23 cellular contexts compared by ENCODE assay signal in the genomic region with DNA sequence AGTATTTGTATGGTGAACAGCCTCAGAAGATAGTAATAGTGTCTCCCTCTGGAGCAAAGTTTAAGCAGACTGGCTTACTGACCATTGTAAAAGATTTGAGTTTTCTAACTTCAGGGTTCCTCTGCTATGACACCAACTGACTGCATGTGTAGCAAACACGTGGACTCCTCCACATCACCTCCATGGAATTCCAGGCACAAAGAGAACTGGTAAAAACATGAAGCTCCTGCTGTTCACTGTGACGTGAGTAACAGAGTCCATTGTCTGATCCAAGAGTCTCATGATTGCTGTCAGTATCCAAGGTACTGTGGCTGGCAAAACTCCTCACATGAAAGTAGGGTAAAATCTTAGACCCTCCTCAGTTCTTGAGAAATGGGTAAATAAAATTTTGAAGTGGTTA.
DNase-seq lines count a peak whose midpoint lies in the region; ATAC-seq, FAIRE-seq and TF ChIP-seq lines count a peak whose summit lies in the region.
"Had no signal": no experiment of that assay in that cellular context is flagged by ENCODE, and none has a peak within 500 bp of the region (broad histone marks: within the 10 kb centered on the region; RNA-seq: fewer than 3 reads in every experiment).

No MANE protein-coding gene starts in this region.

- H4K20me1 ChIP-seq in mammary epithelial cell (ENCODE audit: insufficient read depth, low read length) (no peaks in the 10 kb centered on the region), keratinocyte (ENCODE audit: control insufficient read depth, extremely low read depth, insufficient read depth, low read length) (no peaks in the 10 kb centered on the region)

- intact Hi-C loops in mammary epithelial cell (cut with micrococcal nuclease) (no loop called here), left ventricle myocardium inferior (cut with micrococcal nuclease) (no loop called here)

- H3K27ac Mint-ChIP-seq in stimulated activated naive CD8-positive, alpha-beta T cell treated with anti-CD3 and anti-CD28 coated beads, Interleukin-15, amount 100 ng/mL, for 72 hours = no peak overlapping the region
- H3K27ac Mint-ChIP-seq: activated CD8-positive, alpha-beta T cell treated with anti-CD3 and anti-CD28 coated beads for 36 hours; activated naive CD4-positive, alpha-beta T cell treated with anti-CD3 and anti-CD28 coated beads, Interleukin-2, amount 50 U/mL, for 72 hours; brain; immature natural killer cell; naive thymus-derived CD4-positive, alpha-beta T cell had no signal

- H3K9me3 ChIP-seq in mammary epithelial cell (replicated peaks; ENCODE audit: insufficient read depth, low read length) = no peaks in the 10 kb centered on the region
- no peaks in the 10 kb centered on the region for H3K9me3 ChIP-seq in keratinocyte (ENCODE audit: control insufficient read depth, low read depth, low read length)
- H3K9me3 ChIP-seq in left ventricle myocardium inferior (replicated peaks) = no peaks in the 10 kb centered on the region
- H3K9me3 ChIP-seq: heart right ventricle had no signal

- TF ChIP-seq CTCF in AG10803 (conservative IDR thresholded peaks at IDR 0.05; ENCODE audit: low read length) (no peak), mammary epithelial cell (conservative IDR thresholded peaks at IDR 0.05 in 1 of 2, IDR thresholded peaks at IDR 0.05 in 1 of 2; ENCODE audit: extremely low read depth in 1 of 2, insufficient read depth in 1 of 2, low read depth in 1 of 2, low read length in 2 of 2) (no peak), keratinocyte (optimal IDR thresholded peaks at IDR 0.05 in 1 of 3, IDR thresholded peaks at IDR 0.05 in 1 of 3, conservative IDR thresholded peaks at IDR 0.05 in 1 of 3; ENCODE audit: extremely low read depth in 1 of 3, insufficient read depth in 2 of 3, low read length in 3 of 3) (no peak), left ventricle myocardium inferior (IDR thresholded peaks at IDR 0.05; ENCODE audit: borderline replicate concordance) (no peak)

- H3K36me3 ChIP-seq in mammary epithelial cell (ENCODE audit: insufficient read depth, low read length) (no peaks in the 10 kb centered on the region), keratinocyte (ENCODE audit: control insufficient read depth in 2 of 2, extremely low read depth in 1 of 2, insufficient read depth in 2 of 2, low read length in 2 of 2) (no peaks in the 10 kb centered on the region), left ventricle myocardium inferior (no peaks in the 10 kb centered on the region)
- H3K36me3 ChIP-seq: heart right ventricle had no signal

- H3K9me3 Mint-ChIP-seq in stimulated activated naive CD8-positive, alpha-beta T cell treated with anti-CD3 and anti-CD28 coated beads, Interleukin-15, amount 100 ng/mL, for 72 hours = no peaks in the 10 kb centered on the region
- H3K9me3 Mint-ChIP-seq: activated CD8-positive, alpha-beta T cell treated with anti-CD3 and anti-CD28 coated beads for 36 hours; activated naive CD4-positive, alpha-beta T cell treated with anti-CD3 and anti-CD28 coated beads, Interleukin-2, amount 50 U/mL, for 72 hours; activated T-cell treated with anti-CD3 and anti-CD28 coated beads, Interleukin-2, amount 50 U/mL, for 4 hours; immature natural killer cell had no signal

- H3K4me3 ChIP-seq in AG10803 (ENCODE audit: low read length) (no peak overlapping the region), mammary epithelial cell (replicated peaks in 1 of 3; ENCODE audit: insufficient read depth in 1 of 3, low read depth in 2 of 3, low read length in 3 of 3) (no peak overlapping the region), keratinocyte (ENCODE audit: control insufficient read depth in 2 of 3, extremely low read depth in 1 of 3, insufficient read depth in 2 of 3, low read depth in 1 of 3, low read length in 3 of 3) (no peak overlapping the region), left ventricle myocardium inferior (no peak overlapping the region)
- H3K4me3 ChIP-seq: heart right ventricle had no signal

- in situ Hi-C loops in mammary epithelial cell (cut with MboI; ENCODE audit: low sequenced_read_pairs in 2 of 2) = no loop called here

- H3K4me3 Mint-ChIP-seq in stimulated activated naive CD8-positive, alpha-beta T cell treated with anti-CD3 and anti-CD28 coated beads, Interleukin-15, amount 100 ng/mL, for 72 hours = no peak overlapping the region
- H3K4me3 Mint-ChIP-seq: activated CD8-positive, alpha-beta T cell treated with anti-CD3 and anti-CD28 coated beads for 36 hours; activated T-cell treated with anti-CD3 and anti-CD28 coated beads, Interleukin-2, amount 50 U/mL, for 4 hours; brain; immature natural killer cell; naive thymus-derived CD4-positive, alpha-beta T cell had no signal

- H3K79me2 ChIP-seq in mammary epithelial cell (ENCODE audit: insufficient read depth, low read length) (no peaks in the 10 kb centered on the region), keratinocyte (ENCODE audit: control insufficient read depth, insufficient read depth, low read length) (no peaks in the 10 kb centered on the region)
- H3K79me2 ChIP-seq: parathyroid adenoma had no signal

- H2AFZ ChIP-seq in mammary epithelial cell (ENCODE audit: low read depth, low read length) (no peak overlapping the region), keratinocyte (ENCODE audit: control insufficient read depth, low read length) (peak overlapping the region; percentile 46)
- H2AFZ ChIP-seq: parathyroid adenoma had no signal

- dilution Hi-C loops in mammary epithelial cell (cut with HindIII; ENCODE audit: low sequenced_read_pairs) = no loop called here
- dilution Hi-C loops in keratinocyte (cut with MboI; ENCODE audit: extremely low pct_ligation_motif_present, low sequenced_read_pairs) = no loop called here

- BruUV-seq in mammary epithelial cell (replicated peaks; lab: Mats Ljungman, UMichigan) = no TSS peak

- H3K4me1 ChIP-seq in mammary epithelial cell (ENCODE audit: insufficient read depth, low read length) = no peaks in the 10 kb centered on the region
- H3K4me1 ChIP-seq in keratinocyte (ENCODE audit: control insufficient read depth, extremely low read depth, insufficient read depth, low read length) = peaks cover 9% of the 10 kb centered on the region
- H3K4me1 ChIP-seq in left ventricle myocardium inferior = no peaks in the 10 kb centered on the region
- H3K4me1 ChIP-seq: heart right ventricle, parathyroid adenoma had no signal

- no peaks in the 10 kb centered on the region for H3K9me1 ChIP-seq in keratinocyte (ENCODE audit: control insufficient read depth, extremely low read depth, insufficient read depth, low read length)

- no peaks in the 10 kb centered on the region for H3K4me1 Mint-ChIP-seq in stimulated activated naive CD8-positive, alpha-beta T cell treated with anti-CD3 and anti-CD28 coated beads, Interleukin-15, amount 100 ng/mL, for 72 hours
- H3K4me1 Mint-ChIP-seq: brain, immature natural killer cell had no signal

- no peak for ATAC-seq in GM18511 (IDR thresholded peaks at IDR 0.05; ENCODE audit: unreplicated experiment)
- ATAC-seq in stimulated activated naive CD8-positive, alpha-beta T cell treated with anti-CD3 and anti-CD28 coated beads, Interleukin-15, amount 100 ng/mL, for 72 hours = no peak
- ATAC-seq: activated CD8-positive, alpha-beta T cell treated with anti-CD3 and anti-CD28 coated beads for 36 hours; activated naive CD4-positive, alpha-beta T cell treated with anti-CD3 and anti-CD28 coated beads, Interleukin-2, amount 50 U/mL, for 72 hours; activated T-cell treated with anti-CD3 and anti-CD28 coated beads, Interleukin-2, amount 50 U/mL, for 4 hours; heart right ventricle; naive thymus-derived CD4-positive, alpha-beta T cell; Right ventricle myocardium inferior had no signal

- DNase-seq in AG10803 (ENCODE audit: low read depth) (peak; percentile 66), LHCN-M2 (ENCODE audit: low read depth) (peak; percentile 39), mammary epithelial cell (peak; percentile 54), keratinocyte (ENCODE audit: low read depth, low spot score) (peak; percentile 45), activated gamma-delta T cell (lab: John Stamatoyannopoulos, UW) (no peak), left ventricle myocardium inferior (no peak)
- DNase-seq in stimulated activated naive CD8-positive, alpha-beta T cell treated with anti-CD3 and anti-CD28 coated beads, Interleukin-15, amount 100 ng/mL, for 72 hours = no peak
- DNase-seq: activated CD8-positive, alpha-beta T cell treated with anti-CD3 and anti-CD28 coated beads for 36 hours; activated T-cell treated with anti-CD3 and anti-CD28 coated beads, Interleukin-2, amount 50 U/mL, for 4 hours; dermis blood vessel endothelial cell; erythroblast; heart right ventricle; immature natural killer cell; naive thymus-derived CD4-positive, alpha-beta T cell; NCI-H1694 treated with DMSO at 0.1 percent for 48 hours; NCI-H345; stimulated activated CD4-positive, alpha-beta T cell treated with anti-CD3 and anti-CD28 coated beads, Interleukin-2, amount 100 ng/mL, for 48 hours had no signal

- WGBS in mammary epithelial cell (ENCODE audit: low coverage, missing lambda C conversion rate) = 12% methylated on average over 2 of the region's 2 CpGs

- H3K9ac ChIP-seq in mammary epithelial cell (ENCODE audit: insufficient read depth, low read length) = no peak overlapping the region
- no peak overlapping the region for H3K9ac ChIP-seq in keratinocyte (ENCODE audit: control insufficient read depth, extremely low read depth, insufficient read depth, low read length)
- H3K9ac ChIP-seq: parathyroid adenoma had no signal

- H3K27ac ChIP-seq in mammary epithelial cell (ENCODE audit: insufficient read depth, low read depth, low read length) (no peak overlapping the region), keratinocyte (ENCODE audit: control insufficient read depth, insufficient read depth, low read length) (peak overlapping the region; percentile 70), left ventricle myocardium inferior (replicated peaks) (no peak overlapping the region)
- H3K27ac ChIP-seq: heart right ventricle, parathyroid adenoma had no signal

- no peaks in the 10 kb centered on the region for H3K27me3 ChIP-seq in mammary epithelial cell (ENCODE audit: insufficient read depth, low read length)
- no peaks in the 10 kb centered on the region for H3K27me3 ChIP-seq in keratinocyte (ENCODE audit: control insufficient read depth, extremely low read depth, insufficient read depth, low read length)
- H3K27me3 ChIP-seq in left ventricle myocardium inferior (ENCODE audit: low read depth) = no peaks in the 10 kb centered on the region

- peak; percentile 48 for FAIRE-seq in keratinocyte (lab: Jason Lieb, UNC)
- FAIRE-seq: GM12892 had no signal

- H3K4me2 ChIP-seq in mammary epithelial cell (ENCODE audit: insufficient read depth, low read depth, low read length) = no peak overlapping the region
- H3K4me2 ChIP-seq in keratinocyte (ENCODE audit: control insufficient read depth, extremely low read depth, insufficient read depth, low read depth, low read length) = no peak overlapping the region

- peaks cover 10% of the 10 kb centered on the region for H3K27me3 Mint-ChIP-seq in stimulated activated naive CD8-positive, alpha-beta T cell treated with anti-CD3 and anti-CD28 coated beads, Interleukin-15, amount 100 ng/mL, for 72 hours
- H3K27me3 Mint-ChIP-seq: activated CD8-positive, alpha-beta T cell treated with anti-CD3 and anti-CD28 coated beads for 36 hours had no signal

- CTCF ChIA-PET in mammary epithelial cell (lab: Charles Lee; ENCODE audit: low non-redundant PET) = no interaction called here

Comparison
In these comparisons a context has a peak if more than half of its experiments do, and no peak if none do; other contexts are left out.
1. DNase-seq: peak in AG10803 (single experiment), LHCN-M2 (single experiment), mammary epithelial cell (single experiment) and keratinocyte (single experiment); none in activated gamma-delta T cell (single experiment), stimulated activated naive CD8-positive, alpha-beta T cell treated with anti-CD3 and anti-CD28 coated beads, Interleukin-15, amount 100 ng/mL, for 72 hours (0 of 2) and left ventricle myocardium inferior (single experiment).